ENCODE assay signal across 12 cellular contexts in genomic region chrX:97215166-97215565, GRCh38.
"Had no signal": no experiment of that assay in that cellular context is flagged by ENCODE, and none has a peak within 500 bp of the region (broad histone marks: within the 10 kb centered on the region; RNA-seq: fewer than 3 reads in every experiment).

No MANE protein-coding gene starts in this region.

- H3K4me3 ChIP-seq: hepatocyte, ovary, sigmoid colon, thoracic aorta, upper lobe of right lung had no signal

- H2AFZ ChIP-seq: hepatocyte had no signal

- DNase-seq: activated CD4-positive, alpha-beta T cell treated with anti-CD3 and anti-CD28 coated beads, Interleukin-2, amount 10 ng/mL, durations not matched to agents 7 days and 5 days; activated CD8-positive, alpha-beta memory T cell treated with anti-CD3 and anti-CD28 coated beads for 24 hours; activated gamma-delta T cell treated with Interleukin-2 at 50 U/mL for 16 hours; cerebellar nuclear complex; effector memory CD8-positive, alpha-beta T cell; naive thymus-derived CD4-positive, alpha-beta T cell; ovary; sigmoid colon; stimulated activated CD4-positive, alpha-beta T cell treated with anti-CD3 and anti-CD28 coated beads, Interleukin-12 subunit alpha, Interleukin-12 subunit beta, amount 100 ng/mL, for 4 hours; upper lobe of right lung had no signal

- H3K27me3 ChIP-seq: hepatocyte, ovary, sigmoid colon, upper lobe of right lung had no signal

- H3K36me3 ChIP-seq: ovary, sigmoid colon, thoracic aorta, upper lobe of right lung had no signal

- H3K79me2 ChIP-seq: hepatocyte had no signal

- H3K9me3 ChIP-seq: ovary, sigmoid colon, thoracic aorta, upper lobe of right lung had no signal

- H3K4me2 ChIP-seq: hepatocyte had no signal

- H3K27ac ChIP-seq: hepatocyte, ovary, sigmoid colon, thoracic aorta, upper lobe of right lung had no signal

- H3K4me1 ChIP-seq: sigmoid colon, upper lobe of right lung had no signal
